8 cellular contexts compared by ENCODE assay signal in the genomic region with DNA sequence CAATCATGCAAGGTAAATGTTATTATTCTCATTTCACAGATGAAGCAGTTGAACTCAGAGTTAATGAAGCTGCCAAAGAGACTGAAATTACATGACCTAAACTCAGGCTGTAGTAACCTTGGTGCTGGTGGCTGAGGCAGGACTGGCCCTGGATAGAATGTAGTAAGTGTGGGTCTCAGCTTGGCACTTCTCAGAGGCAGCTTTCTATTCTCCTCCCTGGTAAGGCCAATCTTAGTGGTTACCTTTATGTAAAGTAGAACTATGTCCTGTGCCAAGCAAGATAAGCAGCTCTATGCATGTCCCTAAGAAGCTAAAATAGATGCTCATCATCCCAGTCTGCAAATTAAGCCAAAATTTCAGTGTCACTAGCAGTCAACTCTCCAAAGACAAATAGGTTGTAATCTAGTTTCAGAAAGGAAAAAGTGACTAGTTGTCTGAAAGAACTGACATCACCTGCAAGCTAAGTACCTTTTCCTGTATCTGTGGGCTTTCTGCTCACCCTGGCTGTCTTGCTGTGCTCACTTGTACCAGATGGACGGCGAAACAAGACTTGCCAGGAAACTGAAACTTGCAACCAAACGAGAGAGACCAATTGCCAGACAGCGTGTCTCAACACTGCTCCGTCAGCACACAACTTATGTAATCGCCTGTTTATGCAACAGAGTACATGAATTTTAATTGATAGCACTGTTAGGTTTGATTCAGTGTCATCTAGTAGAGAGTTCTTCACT. TPM values are rescaled to one million over a fixed set of nuclear protein-coding genes. Genes with fewer than 3 reads are reported as not detected.
A peak's percentile ranks its signal among the peaks of the same experiment; 100 is the strongest.
DNase-seq lines count a peak whose midpoint lies in the region; ATAC-seq lines count a peak whose summit lies in the region.

No MANE protein-coding gene starts in this region.

- intact Hi-C loops in left colon (cut with DNase I, micrococcal nuclease), result no loop called here

- H3K4me3 ChIP-seq in GM08714 (ENCODE audit: low read length), result peak overlapping the region; percentile 18; the same call in 1 of the 2 replicates

- ATAC-seq in GM21737 (IDR thresholded peaks at IDR 0.05; ENCODE audit: unreplicated experiment) (peak; percentile 93), left colon (no peak)

- DNase-seq in NCI-H1694 (lab: John Stamatoyannopoulos, UW) (peak; percentile 13), left colon (peak; percentile 23 to 34), NCI-H510A (lab: John Stamatoyannopoulos, UW) (no peak), NCI-H2081 treated with DMSO at 0.1 percent for 48 hours (lab: John Stamatoyannopoulos, UW) (no peak)
- peak; percentile 26 for DNase-seq in activated gamma-delta T cell treated with anti-CD3 and anti-CD28 coated beads, Interleukin-2, amount 50 U/mL, for 16 hours (ENCODE audit: low read depth)
- DNase-seq in stimulated activated CD8-positive, alpha-beta memory T cell treated with anti-CD3 and anti-CD28 coated beads, Interleukin-7, amount 100 ng/mL, for 4 hours (ENCODE audit: low read depth in 2 of 2), result peak; percentile 34 to 37

RNA-seq across cellular contexts. Expression of a gene that starts 43.7 kb away (rescaled TPM):
- 1 to 10 TPM in 1 of 2 donors, under 1 TPM in 1; 0.46 to 1.3 TPM for total RNA-seq in left colon

Comparison
In these comparisons a context has a peak if more than half of its experiments do, and no peak if none do; other contexts are left out.
1. DNase-seq: peak in NCI-H1694 (single experiment), activated gamma-delta T cell treated with anti-CD3 and anti-CD28 coated beads, Interleukin-2, amount 50 U/mL, for 16 hours (single experiment), left colon (2 of 2) and stimulated activated CD8-positive, alpha-beta memory T cell treated with anti-CD3 and anti-CD28 coated beads, Interleukin-7, amount 100 ng/mL, for 4 hours (2 of 2); none in NCI-H510A (single experiment) and NCI-H2081 treated with DMSO at 0.1 percent for 48 hours (single experiment).